Comparison of ENCODE assay signal across 14 cellular contexts in genomic region chr10:132467464-132468149, GRCh38.
A peak's percentile ranks its signal among the peaks of the same experiment; 100 is the strongest.
DNase-seq lines count a peak whose midpoint lies in the region; ATAC-seq and TF ChIP-seq lines count a peak whose summit lies in the region.
"Had no signal": no experiment of that assay in that cellular context is flagged by ENCODE, and none has a peak within 500 bp of the region (broad histone marks: within the 10 kb centered on the region; RNA-seq: fewer than 3 reads in every experiment).

No MANE protein-coding gene starts in this region.

- peak overlapping the region; percentile 63 for H2AK5ac ChIP-seq in neuronal stem cell (ENCODE audit: low read depth, low read length)

- peak overlapping the region; percentile 76 for H3K4ac ChIP-seq in neuronal stem cell (ENCODE audit: low read length)

- H3K23ac ChIP-seq in neuronal stem cell (ENCODE audit: low read depth, low read length, poor library complexity): no peak overlapping the region

- H3K27me3 Mint-ChIP-seq in CD14-positive monocyte (ENCODE audit: low read depth in 3 of 3): peaks cover 4 to 7% (median 6%) of the 10 kb centered on the region in 3 donors

- no peaks in the 10 kb centered on the region for H3K4me1 Mint-ChIP-seq in CD14-positive monocyte

- peak overlapping the region in 1 of 2 donors; percentile 24 for H3K4me3 ChIP-seq in gastroesophageal sphincter
- no peak overlapping the region for H3K4me3 ChIP-seq in neuronal stem cell (ENCODE audit: low read length in 2 of 2)
- H3K4me3 ChIP-seq: lung had no signal

- intact Hi-C loops in CD14-positive monocyte (cut with micrococcal nuclease): no loop called here

- H3K27ac Mint-ChIP-seq in CD14-positive monocyte: no peak overlapping the region
- H3K27ac Mint-ChIP-seq: CD4-positive, CD25-positive, alpha-beta regulatory T cell had no signal

- no peak overlapping the region for H3K14ac ChIP-seq in neuronal stem cell (ENCODE audit: low read length)

- peaks cover 0 to 4% (median 0%) of the 10 kb centered on the region in 3 donors for H3K9me3 ChIP-seq in gastroesophageal sphincter
- H3K9me3 ChIP-seq in neuronal stem cell (replicated peaks in 1 of 2; ENCODE audit: control insufficient read depth in 2 of 2, insufficient read depth in 1 of 2, low read depth in 1 of 2, low read length in 2 of 2): peaks cover 2 to 7% of the 10 kb centered on the region in 2 donors

- no peak overlapping the region for H3K4me3 Mint-ChIP-seq in CD14-positive monocyte
- H3K4me3 Mint-ChIP-seq: CD4-positive, CD25-positive, alpha-beta regulatory T cell had no signal

- H3K4me2 ChIP-seq in neuronal stem cell (ENCODE audit: insufficient read depth, low read length, poor library complexity, severe bottlenecking): no peak overlapping the region

- TF ChIP-seq POLR2A in gastroesophageal sphincter (IDR thresholded peaks at IDR 0.05): no peak

- H3K36me3 ChIP-seq in gastroesophageal sphincter (no peaks in the 10 kb centered on the region), neuronal stem cell (replicated peaks in 1 of 2; ENCODE audit: control insufficient read depth in 2 of 2, insufficient read depth in 2 of 2, low read length in 2 of 2) (no peaks in the 10 kb centered on the region)

- H4K91ac ChIP-seq in neuronal stem cell (ENCODE audit: low read depth, low read length, poor library complexity): no peak overlapping the region

- peaks cover 0 to 18% (median 10%) of the 10 kb centered on the region in 7 donors for H3K9me3 Mint-ChIP-seq in CD14-positive monocyte

- H3K18ac ChIP-seq in neuronal stem cell (ENCODE audit: low read length): peak overlapping the region; percentile 65

- no peak overlapping the region for H2AFZ ChIP-seq in neuronal stem cell (ENCODE audit: low read length)

- no peaks in the 10 kb centered on the region for H3K79me1 ChIP-seq in neuronal stem cell (ENCODE audit: low read depth, low read length)

- H2BK15ac ChIP-seq in neuronal stem cell (ENCODE audit: low read length): no peak overlapping the region

- no peak for TF ChIP-seq RAD21 in Ishikawa (IDR thresholded peaks at IDR 0.05; ENCODE audit: low read depth)

- no peak overlapping the region for H2BK12ac ChIP-seq in neuronal stem cell (ENCODE audit: low read length)

- H3K4me1 ChIP-seq in gastroesophageal sphincter (peaks cover 24 to 87% (median 61%) of the 10 kb centered on the region in 3 donors), neuronal stem cell (ENCODE audit: control insufficient read depth in 2 of 2, insufficient read depth in 1 of 2, low read depth in 1 of 2, low read length in 2 of 2) (peaks cover 2 to 27% of the 10 kb centered on the region in 2 donors)

- H4K8ac ChIP-seq in neuronal stem cell (ENCODE audit: low read depth, low read length): no peak overlapping the region

- H2BK5ac ChIP-seq in neuronal stem cell (ENCODE audit: low read length): no peak overlapping the region

- H3K27ac ChIP-seq in gastroesophageal sphincter (peak overlapping the region; percentile 88 to 98 (median 96)), neuronal stem cell (replicated peaks; ENCODE audit: low read length) (no peak overlapping the region)

- no peak overlapping the region for H2BK120ac ChIP-seq in neuronal stem cell (ENCODE audit: low read depth, low read length)

- H3K9ac ChIP-seq in neuronal stem cell (ENCODE audit: low read depth, low read length, poor library complexity): no peak overlapping the region

- DNase-seq in CD14-positive monocyte (ENCODE audit: low spot score) (peak; percentile 42), neuronal stem cell (ENCODE audit: low spot score) (no peak), C1 segment of cervical spinal cord (lab: John Stamatoyannopoulos, UW) (no peak), iPS-NIHi11 (ENCODE audit: low spot score) (no peak)
- DNase-seq: CD4-positive, CD25-positive, alpha-beta regulatory T cell; NCI-H524; SIG-M5; stimulated activated CD4-positive, alpha-beta T cell treated with anti-CD3 and anti-CD28 coated beads, Interleukin-2, amount 100 ng/mL, for 48 hours; stimulated activated naive CD4-positive, alpha-beta T cell had no signal

- TF ChIP-seq EP300 in Ishikawa (IDR thresholded peaks at IDR 0.05; ENCODE audit: borderline replicate concordance) (no peak), gastroesophageal sphincter (IDR thresholded peaks at IDR 0.05) (no peak)

- TF ChIP-seq CTCF in CD14-positive monocyte (IDR thresholded peaks at IDR 0.05) (no peak), gastroesophageal sphincter (IDR thresholded peaks at IDR 0.05) (no peak)

- no peaks in the 10 kb centered on the region for H3K36me3 Mint-ChIP-seq in CD14-positive monocyte

- H3K27me3 ChIP-seq in gastroesophageal sphincter (no peaks in the 10 kb centered on the region), neuronal stem cell (ENCODE audit: control insufficient read depth in 3 of 3, insufficient read depth in 3 of 3, low read depth in 1 of 3, low read length in 3 of 3) (peaks cover 0 to 5% (median 0%) of the 10 kb centered on the region in 3 experiments)

- ATAC-seq in gastroesophageal sphincter: no peak
- no peak for ATAC-seq in HG03159 (IDR thresholded peaks at IDR 0.05; ENCODE audit: unreplicated experiment)
- ATAC-seq in HG02870 (IDR thresholded peaks at IDR 0.05; ENCODE audit: unreplicated experiment): no peak

- 57% methylated on average over 3 of the region's 29 CpGs; no CpG with 5 or more reads in 1 of the 2 donors for WGBS in gastroesophageal sphincter (ENCODE audit: low coverage in 1 of 2), 2 donors
- WGBS in neuronal stem cell (ENCODE audit: extremely low coverage in 2 of 2, insufficient read length in 2 of 2, insufficient replicate concordance in 1 of 2), 2 donors: no CpG with 5 or more reads among the region's 29 CpGs

TF ChIP-seq in Ishikawa, 13 proteins besides CTCF, POLR2A, EP300 and RAD21:
- TF ChIP-seq TEAD4 (IDR thresholded peaks at IDR 0.05) (no peak), CEBPB (IDR thresholded peaks at IDR 0.05) (peak; percentile 93)
